17 cellular contexts compared by ENCODE assay signal in the genomic region with DNA sequence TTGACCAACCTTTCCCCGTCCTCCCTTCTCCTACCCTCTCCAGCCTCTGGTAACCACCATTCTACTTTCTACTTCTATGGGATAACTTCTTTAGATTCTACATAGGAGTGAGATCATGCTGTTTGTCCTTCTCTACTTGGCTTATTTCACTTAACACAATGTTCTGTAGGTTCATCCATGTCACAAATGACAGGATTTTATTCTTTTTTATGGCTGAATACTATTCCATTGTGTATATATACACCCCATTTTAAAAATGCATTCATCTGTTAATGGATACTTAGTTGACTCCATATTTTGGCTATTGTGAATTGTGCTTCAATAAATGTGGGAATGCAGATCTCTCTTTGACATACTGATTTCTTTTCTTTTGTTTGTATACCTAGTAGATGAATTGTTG.
DNase-seq lines count a peak whose midpoint lies in the region; ATAC-seq lines count a peak whose summit lies in the region.
"Had no signal": no experiment of that assay in that cellular context is flagged by ENCODE, and none has a peak within 500 bp of the region (broad histone marks: within the 10 kb centered on the region; RNA-seq: fewer than 3 reads in every experiment).

No MANE protein-coding gene starts in this region.

- H2AFZ ChIP-seq in mesenchymal stem cell (ENCODE audit: low read depth, low read length), result no peak overlapping the region

- CTCF ChIA-PET in activated naive CD4-positive, alpha-beta T cell treated with anti-CD3 and anti-CD28 coated beads for 36 hours (lab: Charles Lee), result interaction anchor here (1.2 kb wide), 1 partner anchor 12 kb away, joined by 4 read pairs; no protein-coding TSS in a partner anchor

- DNase-seq in activated naive CD4-positive, alpha-beta T cell treated with anti-CD3 and anti-CD28 coated beads for 36 hours, result no peak
- DNase-seq in central memory CD8-positive, alpha-beta T cell (ENCODE audit: low spot score in 2 of 2), result no peak
- DNase-seq in NOMO-1 treated with DMSO at 0.1 percent for 48 hours (lab: John Stamatoyannopoulos, UW; ENCODE audit: unreplicated experiment), result no peak
- DNase-seq in SW 1271 (lab: John Stamatoyannopoulos, UW), result no peak
- no peak for DNase-seq in mesenchymal stem cell
- DNase-seq: DMS 273 treated with DMSO at 0.1 percent for 48 hours, HFFc6, Kasumi-1, NCI-H1930, NCI-H2171, NCI-H446 treated with DMSO at 0.1 percent for 48 hours, NCI-H748 treated with DMSO at 0.1 percent for 48 hours had no signal

- H3K4me3 ChIP-seq in mesenchymal stem cell (ENCODE audit: insufficient read depth in 1 of 2, low read depth in 1 of 2, low read length in 2 of 2), result no peak overlapping the region

- no peak overlapping the region for H3K9ac ChIP-seq in mesenchymal stem cell (ENCODE audit: low read length)

- H3K4me3 Mint-ChIP-seq in activated naive CD4-positive, alpha-beta T cell treated with anti-CD3 and anti-CD28 coated beads, Interleukin-2, amount 50 U/mL, for 24 hours, result no peak overlapping the region
- no peak overlapping the region for H3K4me3 Mint-ChIP-seq in activated naive CD4-positive, alpha-beta T cell treated with anti-CD3 and anti-CD28 coated beads for 36 hours
- H3K4me3 Mint-ChIP-seq in IgD-negative memory B cell, result peak overlapping the region in 2 of 4 donors; percentile 36 to 63
- no peak overlapping the region for H3K4me3 Mint-ChIP-seq in central memory CD8-positive, alpha-beta T cell
- H3K4me3 Mint-ChIP-seq in stimulated activated memory B cell treated with anti-CD40 and anti-IgM and Interleukin-4, amounts not matched to agents 10 μg/mL and 1 μg/mL and 100 μg/mL, for 72 hours, result no peak overlapping the region
- H3K4me3 Mint-ChIP-seq: HFFc6 had no signal

- H3K36me3 ChIP-seq in mesenchymal stem cell (ENCODE audit: control insufficient read depth in 1 of 2, insufficient read depth in 2 of 2, low read depth in 1 of 2, low read length in 2 of 2), result no peaks in the 10 kb centered on the region

- no peaks in the 10 kb centered on the region for H3K79me1 ChIP-seq in mesenchymal stem cell (replicated peaks; ENCODE audit: low read length, poor library complexity, severe bottlenecking)

- no peak overlapping the region for H3K4me2 ChIP-seq in mesenchymal stem cell (ENCODE audit: low read length, poor library complexity, severe bottlenecking)

- no peaks in the 10 kb centered on the region for H3K4me1 ChIP-seq in mesenchymal stem cell (ENCODE audit: control insufficient read depth, insufficient read depth, low read depth, low read length)

- no peak overlapping the region for H4K91ac ChIP-seq in mesenchymal stem cell (ENCODE audit: low read length)

- H3K27me3 ChIP-seq in mesenchymal stem cell (ENCODE audit: control insufficient read depth in 1 of 2, insufficient read depth in 1 of 2, low read length in 2 of 2), result peaks cover 16 to 33% of the 10 kb centered on the region in 2 experiments

- no peak overlapping the region for H2BK5ac ChIP-seq in mesenchymal stem cell (ENCODE audit: low read depth, low read length, poor library complexity, severe bottlenecking)

- H2BK120ac ChIP-seq in mesenchymal stem cell (ENCODE audit: low read depth, low read length), result no peak overlapping the region

- H2BK12ac ChIP-seq in mesenchymal stem cell (ENCODE audit: low read length in 2 of 2), result no peak overlapping the region

- peak overlapping the region; percentile 71 for H3K27ac Mint-ChIP-seq in activated naive CD4-positive, alpha-beta T cell treated with anti-CD3 and anti-CD28 coated beads, Interleukin-2, amount 50 U/mL, for 24 hours
- H3K27ac Mint-ChIP-seq in activated naive CD4-positive, alpha-beta T cell treated with anti-CD3 and anti-CD28 coated beads for 36 hours, result no peak overlapping the region
- H3K27ac Mint-ChIP-seq in IgD-negative memory B cell, result peak overlapping the region; percentile 21 to 86 (median 68)
- H3K27ac Mint-ChIP-seq in central memory CD8-positive, alpha-beta T cell (ENCODE audit: low read depth), result peak overlapping the region; percentile 37
- H3K27ac Mint-ChIP-seq in stimulated activated memory B cell treated with anti-CD40 and anti-IgM and Interleukin-4, amounts not matched to agents 10 μg/mL and 1 μg/mL and 100 μg/mL, for 72 hours, result peak overlapping the region; percentile 89
- H3K27ac Mint-ChIP-seq: HFFc6 had no signal

- H3K9me3 Mint-ChIP-seq in activated naive CD4-positive, alpha-beta T cell treated with anti-CD3 and anti-CD28 coated beads, Interleukin-2, amount 50 U/mL, for 24 hours, result no peaks in the 10 kb centered on the region
- H3K9me3 Mint-ChIP-seq in activated naive CD4-positive, alpha-beta T cell treated with anti-CD3 and anti-CD28 coated beads for 36 hours, result no peaks in the 10 kb centered on the region
- no peaks in the 10 kb centered on the region for H3K9me3 Mint-ChIP-seq in IgD-negative memory B cell
- no peaks in the 10 kb centered on the region for H3K9me3 Mint-ChIP-seq in central memory CD8-positive, alpha-beta T cell
- no peaks in the 10 kb centered on the region for H3K9me3 Mint-ChIP-seq in stimulated activated memory B cell treated with anti-CD40 and anti-IgM and Interleukin-4, amounts not matched to agents 10 μg/mL and 1 μg/mL and 100 μg/mL, for 72 hours
- H3K9me3 Mint-ChIP-seq: HFFc6 had no signal

- no CpG with 5 or more reads among the region's 1 CpG for WGBS in mesenchymal stem cell

- peaks cover 82% of the 10 kb centered on the region for H3K4me1 Mint-ChIP-seq in activated naive CD4-positive, alpha-beta T cell treated with anti-CD3 and anti-CD28 coated beads, Interleukin-2, amount 50 U/mL, for 24 hours
- H3K4me1 Mint-ChIP-seq in activated naive CD4-positive, alpha-beta T cell treated with anti-CD3 and anti-CD28 coated beads for 36 hours (ENCODE audit: low read depth), result peaks cover 46% of the 10 kb centered on the region
- peaks cover 27 to 58% (median 48%) of the 10 kb centered on the region in 3 donors for H3K4me1 Mint-ChIP-seq in IgD-negative memory B cell
- peaks cover 68% of the 10 kb centered on the region for H3K4me1 Mint-ChIP-seq in central memory CD8-positive, alpha-beta T cell
- H3K4me1 Mint-ChIP-seq in stimulated activated memory B cell treated with anti-CD40 and anti-IgM and Interleukin-4, amounts not matched to agents 10 μg/mL and 1 μg/mL and 100 μg/mL, for 72 hours, result peaks cover 67% of the 10 kb centered on the region

- H3K14ac ChIP-seq in mesenchymal stem cell (ENCODE audit: low read length in 2 of 2), result no peak overlapping the region

- H3K23ac ChIP-seq in mesenchymal stem cell (ENCODE audit: low read length in 2 of 2), result no peak overlapping the region

- no peak overlapping the region for H2BK15ac ChIP-seq in mesenchymal stem cell (ENCODE audit: low read depth, poor library complexity, severe bottlenecking)

- intact Hi-C loops in activated naive CD4-positive, alpha-beta T cell treated with anti-CD3 and anti-CD28 coated beads for 36 hours (cut with micrococcal nuclease), result no loop called here

- H3K36me3 Mint-ChIP-seq in activated naive CD4-positive, alpha-beta T cell treated with anti-CD3 and anti-CD28 coated beads, Interleukin-2, amount 50 U/mL, for 24 hours, result no peaks in the 10 kb centered on the region
- peaks cover 2% of the 10 kb centered on the region for H3K36me3 Mint-ChIP-seq in activated naive CD4-positive, alpha-beta T cell treated with anti-CD3 and anti-CD28 coated beads for 36 hours (ENCODE audit: low read depth)
- H3K36me3 Mint-ChIP-seq in IgD-negative memory B cell, result peaks cover 8% of the 10 kb centered on the region
- peaks cover 19% of the 10 kb centered on the region for H3K36me3 Mint-ChIP-seq in central memory CD8-positive, alpha-beta T cell (ENCODE audit: insufficient read depth)
- H3K36me3 Mint-ChIP-seq in stimulated activated memory B cell treated with anti-CD40 and anti-IgM and Interleukin-4, amounts not matched to agents 10 μg/mL and 1 μg/mL and 100 μg/mL, for 72 hours, result no peaks in the 10 kb centered on the region

- H2AK5ac ChIP-seq in mesenchymal stem cell (ENCODE audit: low read length, severe bottlenecking), result no peak overlapping the region

- no peak overlapping the region for H3K4ac ChIP-seq in mesenchymal stem cell (ENCODE audit: low read depth in 1 of 2, low read length in 2 of 2)

- H3K18ac ChIP-seq in mesenchymal stem cell (ENCODE audit: low read depth in 1 of 2, low read length in 2 of 2), result no peak overlapping the region

- H3K9me3 ChIP-seq in mesenchymal stem cell (ENCODE audit: control insufficient read depth, low read length), result no peaks in the 10 kb centered on the region

- H4K8ac ChIP-seq in mesenchymal stem cell (ENCODE audit: low read length), result no peak overlapping the region

- no peak for ATAC-seq in central memory CD8-positive, alpha-beta T cell (replicated peaks; ENCODE audit: extremely low read depth, poor library complexity, severe bottlenecking)
- ATAC-seq in stimulated activated memory B cell treated with anti-CD40 and anti-IgM and Interleukin-4, amounts not matched to agents 10 μg/mL and 1 μg/mL and 100 μg/mL, for 72 hours, result no peak
- ATAC-seq: Panc1, Right ventricle myocardium inferior had no signal

- H3K27ac ChIP-seq in mesenchymal stem cell (ENCODE audit: low read length, poor library complexity, severe bottlenecking), result no peak overlapping the region

- H3K27me3 Mint-ChIP-seq in activated naive CD4-positive, alpha-beta T cell treated with anti-CD3 and anti-CD28 coated beads, Interleukin-2, amount 50 U/mL, for 24 hours, result no peaks in the 10 kb centered on the region
- no peaks in the 10 kb centered on the region for H3K27me3 Mint-ChIP-seq in activated naive CD4-positive, alpha-beta T cell treated with anti-CD3 and anti-CD28 coated beads for 36 hours (ENCODE audit: low read depth)
- H3K27me3 Mint-ChIP-seq in IgD-negative memory B cell, result no peaks in the 10 kb centered on the region
- H3K27me3 Mint-ChIP-seq in central memory CD8-positive, alpha-beta T cell, result no peaks in the 10 kb centered on the region
- no peaks in the 10 kb centered on the region for H3K27me3 Mint-ChIP-seq in stimulated activated memory B cell treated with anti-CD40 and anti-IgM and Interleukin-4, amounts not matched to agents 10 μg/mL and 1 μg/mL and 100 μg/mL, for 72 hours
